Comparison of ENCODE assay signal across 1 cellular context in genomic region chr17:57400648-57401047, GRCh38.
TF ChIP-seq lines count a peak whose summit lies in the region.

No MANE protein-coding gene starts in this region.

TF ChIP-seq in GM23338, 12 proteins besides CTCF, POLR2A, EP300 and RAD21:
- TF ChIP-seq ETS1 (IDR thresholded peaks at IDR 0.05), result no peak
